11 cellular contexts compared by ENCODE assay signal in the genomic region with DNA sequence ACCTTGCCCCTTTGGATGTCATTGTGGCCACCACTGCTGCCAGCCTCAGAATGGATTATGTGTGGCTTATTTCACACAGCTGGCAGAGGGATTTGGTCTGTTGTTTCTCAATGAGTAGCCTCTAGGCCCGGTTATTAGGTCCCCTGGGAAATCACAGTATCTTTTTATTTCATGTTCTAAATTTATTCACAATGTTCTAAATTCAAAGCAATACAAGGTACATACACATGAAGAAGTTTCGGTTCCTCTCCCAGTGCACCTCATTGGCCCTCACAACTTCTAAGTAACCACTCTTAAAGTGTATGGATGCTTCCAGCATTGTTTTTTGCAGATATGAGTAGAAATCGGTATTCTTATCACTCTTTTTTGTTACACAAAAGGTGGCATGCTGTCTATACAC.
DNase-seq lines count a peak whose midpoint lies in the region; ATAC-seq, FAIRE-seq and TF ChIP-seq lines count a peak whose summit lies in the region.
"Had no signal": no experiment of that assay in that cellular context is flagged by ENCODE, and none has a peak within 500 bp of the region (broad histone marks: within the 10 kb centered on the region; RNA-seq: fewer than 3 reads in every experiment).

No MANE protein-coding gene starts in this region.

- no peaks in the 10 kb centered on the region for H3K36me3 Mint-ChIP-seq in activated CD8-positive, alpha-beta T cell treated with anti-CD3 and anti-CD28 coated beads, Interleukin-2, amount 10 ng/mL, durations not matched to agents 7 days and 5 days (ENCODE audit: low read depth)

- no peak for DNase-seq in GM12891 (ENCODE audit: insufficient read length, low spot score)
- peak; percentile 26 for DNase-seq in MM.1S
- DNase-seq in activated CD8-positive, alpha-beta T cell treated with anti-CD3 and anti-CD28 coated beads, Interleukin-2, amount 10 ng/mL, durations not matched to agents 7 days and 5 days = no peak
- no peak for DNase-seq in KG1 (lab: John Stamatoyannopoulos, UW)
- no peak for DNase-seq in A673 (ENCODE audit: low spot score)
- DNase-seq: cortex of kidney; NCI-H1436 treated with DMSO at 0.1 percent for 48 hours; stimulated activated naive CD8-positive, alpha-beta T cell treated with anti-CD3 and anti-CD28 coated beads, Interleukin-15, Interleukin-2, amounts not matched to agents 100 U/mL and 50 U/mL, for 24 hours had no signal

- H3K27me3 Mint-ChIP-seq in activated CD8-positive, alpha-beta T cell treated with anti-CD3 and anti-CD28 coated beads, Interleukin-2, amount 10 ng/mL, durations not matched to agents 7 days and 5 days (ENCODE audit: low read depth) = no peaks in the 10 kb centered on the region

- no TSS peak for BruUV-seq in A673 (replicated peaks; lab: Mats Ljungman, UMichigan)

- H3K4me1 Mint-ChIP-seq in activated CD8-positive, alpha-beta T cell treated with anti-CD3 and anti-CD28 coated beads, Interleukin-2, amount 10 ng/mL, durations not matched to agents 7 days and 5 days (ENCODE audit: low read depth) = no peaks in the 10 kb centered on the region

- no peaks in the 10 kb centered on the region for H3F3A ChIP-seq in MM.1S (ENCODE audit: insufficient read depth, low read length)

- FAIRE-seq in GM12891 (lab: Jason Lieb, UNC) = no peak

- no peaks in the 10 kb centered on the region for H3K79me2 ChIP-seq in MM.1S (ENCODE audit: low read length)

- H3K27ac ChIP-seq in MM.1S (ENCODE audit: low read length) (no peak overlapping the region), A673 (ENCODE audit: low read depth, low read length, poor library complexity, severe bottlenecking) (no peak overlapping the region)

- H3K36me3 ChIP-seq in MM.1S (replicated peaks; ENCODE audit: insufficient read depth, low read length) (no peaks in the 10 kb centered on the region), A673 (ENCODE audit: insufficient read depth, low read length, poor library complexity, severe bottlenecking) (no peaks in the 10 kb centered on the region)

- H3K4me3 ChIP-seq in MM.1S (ENCODE audit: low read length) (no peak overlapping the region), A673 (ENCODE audit: low read depth, low read length, poor library complexity, severe bottlenecking) (no peak overlapping the region)

- no peak overlapping the region for H3K27ac Mint-ChIP-seq in activated CD8-positive, alpha-beta T cell treated with anti-CD3 and anti-CD28 coated beads, Interleukin-2, amount 10 ng/mL, durations not matched to agents 7 days and 5 days

- CTCF ChIA-PET in activated CD8-positive, alpha-beta T cell treated with anti-CD3 and anti-CD28 coated beads, Interleukin-2, amount 10 ng/mL, durations not matched to agents 7 days and 5 days (lab: Charles Lee) = no interaction called here
- CTCF ChIA-PET in A673 (lab: Charles Lee) = no interaction called here

- TF ChIP-seq POLR2A in GM12891 (IDR thresholded peaks at IDR 0.05; ENCODE audit: low read depth, low read length) = no peak

- H3K4me1 ChIP-seq in MM.1S (ENCODE audit: low read length) (peaks cover 16% of the 10 kb centered on the region), A673 (ENCODE audit: insufficient read depth, low read length, poor library complexity, severe bottlenecking) (no peaks in the 10 kb centered on the region)

- peak; percentile 57 for ATAC-seq in GM19438 (IDR thresholded peaks at IDR 0.05; ENCODE audit: low read depth, unreplicated experiment)
- ATAC-seq in HG02885 (IDR thresholded peaks at IDR 0.05; ENCODE audit: poor library complexity, unreplicated experiment) = peak; percentile 92
- ATAC-seq in activated CD8-positive, alpha-beta T cell treated with anti-CD3 and anti-CD28 coated beads, Interleukin-2, amount 10 ng/mL, durations not matched to agents 7 days and 5 days = no peak
- no peak for ATAC-seq in SK-N-SH treated with all-trans-retinoic acid at 6 μM for 48 hours
- ATAC-seq: stimulated activated naive CD8-positive, alpha-beta T cell treated with anti-CD3 and anti-CD28 coated beads, Interleukin-15, Interleukin-2, amounts not matched to agents 100 U/mL and 50 U/mL, for 24 hours had no signal

- H3K4me2 ChIP-seq in MM.1S (ENCODE audit: low read depth, low read length) = no peak overlapping the region

- POLR2A ChIA-PET in activated CD8-positive, alpha-beta T cell treated with anti-CD3 and anti-CD28 coated beads, Interleukin-2, amount 10 ng/mL, durations not matched to agents 7 days and 5 days (lab: Charles Lee) = no interaction called here
- POLR2A ChIA-PET in A673 (lab: Charles Lee; ENCODE audit: low non-redundant PET) = no interaction called here

- H2AFZ ChIP-seq in MM.1S (ENCODE audit: low read length) = no peak overlapping the region

- H3K9me3 Mint-ChIP-seq in activated CD8-positive, alpha-beta T cell treated with anti-CD3 and anti-CD28 coated beads, Interleukin-2, amount 10 ng/mL, durations not matched to agents 7 days and 5 days (ENCODE audit: insufficient read depth) = no peaks in the 10 kb centered on the region

- no peak overlapping the region for H3K4me3 Mint-ChIP-seq in activated CD8-positive, alpha-beta T cell treated with anti-CD3 and anti-CD28 coated beads, Interleukin-2, amount 10 ng/mL, durations not matched to agents 7 days and 5 days

- TF ChIP-seq CTCF in MM.1S (IDR thresholded peaks at IDR 0.05; ENCODE audit: low read length) (no peak), A673 (conservative IDR thresholded peaks at IDR 0.05; ENCODE audit: low read depth, low read length) (no peak)

- intact Hi-C loops in A673 (cut with micrococcal nuclease; ENCODE audit: unreplicated experiment) = no loop called here

- H3K9ac ChIP-seq in MM.1S (ENCODE audit: low read length) = no peak overlapping the region

- H3K9me2 ChIP-seq in MM.1S (replicated peaks; ENCODE audit: insufficient read depth, low read length) = no peaks in the 10 kb centered on the region

- H3K9me3 ChIP-seq in MM.1S (replicated peaks; ENCODE audit: insufficient read depth, low read length) = no peaks in the 10 kb centered on the region
- no peaks in the 10 kb centered on the region for H3K9me3 ChIP-seq in A673 (ENCODE audit: low read depth, low read length, poor library complexity, severe bottlenecking)

- H3K27me3 ChIP-seq in MM.1S (replicated peaks; ENCODE audit: insufficient read depth, low read length) (no peaks in the 10 kb centered on the region), A673 (replicated peaks; ENCODE audit: insufficient read depth, low read depth, low read length, poor library complexity) (no peaks in the 10 kb centered on the region)

- H4K20me1 ChIP-seq in MM.1S (ENCODE audit: insufficient read depth, low read length) = no peaks in the 10 kb centered on the region

TF ChIP-seq in GM12891, 5 proteins besides CTCF, POLR2A, EP300 and RAD21:
- TF ChIP-seq SPI1 (IDR thresholded peaks at IDR 0.05; ENCODE audit: low read depth, low read length) (peak; percentile 80), POU2F2 (IDR thresholded peaks at IDR 0.05; ENCODE audit: low read depth, low read length) (no peak)

TF ChIP-seq in SK-N-SH treated with all-trans-retinoic acid at 6 μM for 48 hours, 23 proteins besides CTCF, POLR2A, EP300 and RAD21:
- TF ChIP-seq SNAI2 (CRISPR knock-in tag; IDR thresholded peaks at IDR 0.05) = no peak
- TF ChIP-seq CSRNP3 (CRISPR knock-in tag; IDR thresholded peaks at IDR 0.05) = no peak
- TF ChIP-seq OSR1 (CRISPR knock-in tag; IDR thresholded peaks at IDR 0.05) = no peak
- TF ChIP-seq TCF4 (CRISPR knock-in tag; IDR thresholded peaks at IDR 0.05; ENCODE audit: borderline replicate concordance) = no peak
- no peak for TF ChIP-seq ZC3H10 (CRISPR knock-in tag; IDR thresholded peaks at IDR 0.05)
- TF ChIP-seq ZNF70 (CRISPR knock-in tag; IDR thresholded peaks at IDR 0.05) = no peak

Comparison
In these comparisons a context has a peak if more than half of its experiments do, and no peak if none do; other contexts are left out.
1. ATAC-seq: peak in GM19438 (single experiment) and HG02885 (single experiment); none in activated CD8-positive, alpha-beta T cell treated with anti-CD3 and anti-CD28 coated beads, Interleukin-2, amount 10 ng/mL, durations not matched to agents 7 days and 5 days (single experiment) and SK-N-SH treated with all-trans-retinoic acid at 6 μM for 48 hours (single experiment).